In genomic region chr10:50627896-50628295, GRCh38 we compare ENCODE assay signal across 6 cellular contexts.
"Had no signal": no experiment of that assay in that cellular context is flagged by ENCODE, and none has a peak within 500 bp of the region (broad histone marks: within the 10 kb centered on the region; RNA-seq: fewer than 3 reads in every experiment).

No MANE protein-coding gene starts in this region.

- H3K4me3 Mint-ChIP-seq: GM23338, HFFc6 had no signal

- H3K9me3 Mint-ChIP-seq: GM23338, HFFc6, IgD-negative memory B cell had no signal

- H3K27me3 Mint-ChIP-seq: IgD-negative memory B cell had no signal

- DNase-seq: HFFc6, KBM-7 had no signal

- H3K36me3 Mint-ChIP-seq: IgD-negative memory B cell had no signal

- H3K27ac Mint-ChIP-seq: GM23338, HFFc6 had no signal

- ATAC-seq: GM23338, HCT116, HepG2 had no signal
